In genomic region chr10:62076872-62077271, GRCh38 we compare ENCODE assay signal across 8 cellular contexts.
DNase-seq lines count a peak whose midpoint lies in the region; ATAC-seq and TF ChIP-seq lines count a peak whose summit lies in the region.

No MANE protein-coding gene starts in this region.

- H3K27me3 Mint-ChIP-seq in activated naive CD8-positive, alpha-beta T cell treated with anti-CD3 and anti-CD28 coated beads for 36 hours, result no peaks in the 10 kb centered on the region

- H3K9me3 ChIP-seq in testis, result no peaks in the 10 kb centered on the region

- H3K27ac Mint-ChIP-seq in activated naive CD8-positive, alpha-beta T cell treated with anti-CD3 and anti-CD28 coated beads for 36 hours, result peak overlapping the region; percentile 40

- no peak for TF ChIP-seq CTCF in testis (IDR thresholded peaks at IDR 0.05)
- TF ChIP-seq CTCF in GM10248 (IDR thresholded peaks at IDR 0.05; ENCODE audit: control extremely low read depth, extremely low read depth, low read depth, missing control alignments), result no peak

- peak; percentile 44 to 66 for ATAC-seq in activated CD4-positive, CD25-positive, alpha-beta regulatory T cell treated with anti-CD3 and anti-CD28 coated beads, Interleukin-2, amount 50 U/mL, for 24 hours
- ATAC-seq in GM19455 (IDR thresholded peaks at IDR 0.05; ENCODE audit: unreplicated experiment), result no peak

- peaks cover 4% of the 10 kb centered on the region for H3K36me3 ChIP-seq in testis (ENCODE audit: low read depth, missing control alignments)

- H3K9me3 Mint-ChIP-seq in activated naive CD8-positive, alpha-beta T cell treated with anti-CD3 and anti-CD28 coated beads for 36 hours, result peaks cover 3% of the 10 kb centered on the region

- CTCF ChIA-PET in GM10248 (lab: Yijun Ruan, JAX), result no interaction called here

- H3K4me3 ChIP-seq in testis, result no peak overlapping the region

- WGBS in testis, 2 donors, result 39 to 40% methylated on average over 2 of the region's 2 CpGs

- H3K36me3 Mint-ChIP-seq in activated naive CD8-positive, alpha-beta T cell treated with anti-CD3 and anti-CD28 coated beads for 36 hours, result peaks cover 74% of the 10 kb centered on the region

- H3K4me1 ChIP-seq in testis, result peaks cover 48% of the 10 kb centered on the region

- TF ChIP-seq POLR2A in testis (IDR thresholded peaks at IDR 0.05), result no peak

- no peak overlapping the region for H3K4me3 Mint-ChIP-seq in activated naive CD8-positive, alpha-beta T cell treated with anti-CD3 and anti-CD28 coated beads for 36 hours

- DNase-seq in activated CD4-positive, CD25-positive, alpha-beta regulatory T cell (lab: John Stamatoyannopoulos, UW), result no peak
- DNase-seq in activated naive CD8-positive, alpha-beta T cell treated with anti-CD3 and anti-CD28 coated beads for 36 hours, result no peak
- peak; percentile 71 for DNase-seq in islet precursor cell
- DNase-seq in testis, result no peak
- no peak for DNase-seq in NCI-H510A (lab: John Stamatoyannopoulos, UW)
- no peak for DNase-seq in GM10248 (ENCODE audit: extremely low spot score)

- intact Hi-C loops in testis (cut with DNase I; ENCODE audit: low total_unique reads), result no loop called here

- peak overlapping the region; percentile 75 to 86 for H3K27ac ChIP-seq in testis

- POLR2A ChIA-PET in GM10248 (lab: Yijun Ruan, JAX), result no interaction called here

- H3K27me3 ChIP-seq in testis, result no peaks in the 10 kb centered on the region

- H3K4me1 Mint-ChIP-seq in activated naive CD8-positive, alpha-beta T cell treated with anti-CD3 and anti-CD28 coated beads for 36 hours, result peaks cover 34% of the 10 kb centered on the region
